26 cellular contexts compared by ENCODE assay signal in genomic region chr20:1305682-1306081, GRCh38. TPM values are rescaled to one million over a fixed set of nuclear protein-coding genes. Genes with fewer than 3 reads are reported as not detected.
DNase-seq lines count a peak whose midpoint lies in the region; ATAC-seq and TF ChIP-seq lines count a peak whose summit lies in the region.
"Had no signal": no experiment of that assay in that cellular context is flagged by ENCODE, and none has a peak within 500 bp of the region (broad histone marks: within the 10 kb centered on the region; RNA-seq: fewer than 3 reads in every experiment).

No MANE protein-coding gene starts in this region.

- no peak for TF ChIP-seq POLR2A in gastroesophageal sphincter (IDR thresholded peaks at IDR 0.05)

- no peak for TF ChIP-seq EP300 in gastroesophageal sphincter (IDR thresholded peaks at IDR 0.05)

- no CpG with 5 or more reads among the region's 23 CpGs for WGBS in gastroesophageal sphincter (ENCODE audit: low coverage in 1 of 2), 2 donors

- H3K4me3 Mint-ChIP-seq in activated naive CD4-positive, alpha-beta T cell treated with anti-CD3 and anti-CD28 coated beads, Interleukin-2, amount 10 ng/mL, durations not matched to agents 7 days and 5 days, result no peak overlapping the region
- no peak overlapping the region for H3K4me3 Mint-ChIP-seq in progenitor cell of endocrine pancreas (ENCODE audit: low read depth)
- H3K4me3 Mint-ChIP-seq in activated CD4-positive, alpha-beta T cell treated with anti-CD3 and anti-CD28 coated beads, Interleukin-2, amount 10 ng/mL, durations not matched to agents 24 days and 14 days, result no peak overlapping the region
- H3K4me3 Mint-ChIP-seq: CD14-positive monocyte; CD8-positive, alpha-beta memory T cell; GM23338; H9; HFFc6 had no signal

- H3K4me1 Mint-ChIP-seq in activated naive CD4-positive, alpha-beta T cell treated with anti-CD3 and anti-CD28 coated beads, Interleukin-2, amount 10 ng/mL, durations not matched to agents 7 days and 5 days, result peaks cover 8% of the 10 kb centered on the region
- H3K4me1 Mint-ChIP-seq in progenitor cell of endocrine pancreas (ENCODE audit: low read depth), result no peaks in the 10 kb centered on the region
- H3K4me1 Mint-ChIP-seq in activated CD4-positive, alpha-beta T cell treated with anti-CD3 and anti-CD28 coated beads, Interleukin-2, amount 10 ng/mL, durations not matched to agents 24 days and 14 days, result peaks cover 8% of the 10 kb centered on the region

- no peaks in the 10 kb centered on the region for H3K27me3 ChIP-seq in dorsolateral prefrontal cortex
- no peaks in the 10 kb centered on the region for H3K27me3 ChIP-seq in osteoblast (ENCODE audit: insufficient read depth, low read length)
- no peaks in the 10 kb centered on the region for H3K27me3 ChIP-seq in upper lobe of right lung
- no peaks in the 10 kb centered on the region for H3K27me3 ChIP-seq in gastroesophageal sphincter
- H3K27me3 ChIP-seq: BE2C had no signal

- peaks cover 6% of the 10 kb centered on the region for H3K36me3 ChIP-seq in osteoblast (ENCODE audit: insufficient read depth, low read length)
- H3K36me3 ChIP-seq in upper lobe of right lung, result no peaks in the 10 kb centered on the region
- H3K36me3 ChIP-seq in gastroesophageal sphincter, result peaks cover 0 to 51% of the 10 kb centered on the region in 2 donors
- H3K36me3 ChIP-seq: BE2C had no signal

- no peak for ATAC-seq in activated naive CD4-positive, alpha-beta T cell treated with anti-CD3 and anti-CD28 coated beads, Interleukin-2, amount 50 U/mL, for 72 hours
- ATAC-seq in upper lobe of right lung (peak; percentile 3), gastroesophageal sphincter (no peak)
- ATAC-seq: GM23338 had no signal

- H3K9me3 ChIP-seq in osteoblast (ENCODE audit: low read depth, low read length) (no peaks in the 10 kb centered on the region), upper lobe of right lung (no peaks in the 10 kb centered on the region), gastroesophageal sphincter (no peaks in the 10 kb centered on the region)
- H3K9me3 ChIP-seq: BE2C had no signal

- H3K4me3 ChIP-seq in dorsolateral prefrontal cortex (no peak overlapping the region), osteoblast (ENCODE audit: insufficient read depth, low read length) (no peak overlapping the region), upper lobe of right lung (no peak overlapping the region), gastroesophageal sphincter (no peak overlapping the region)
- H3K4me3 ChIP-seq: GM23338 had no signal

- peak overlapping the region in 47 of 59 donors; percentile 3 to 86 (median 59) for H3K27ac ChIP-seq in dorsolateral prefrontal cortex
- H3K27ac ChIP-seq in osteoblast (ENCODE audit: low read depth, low read length), result no peak overlapping the region
- no peak overlapping the region for H3K27ac ChIP-seq in upper lobe of right lung
- H3K27ac ChIP-seq in gastroesophageal sphincter, result no peak overlapping the region

- H3K9me3 Mint-ChIP-seq in activated naive CD4-positive, alpha-beta T cell treated with anti-CD3 and anti-CD28 coated beads, Interleukin-2, amount 50 U/mL, for 72 hours, result no peaks in the 10 kb centered on the region
- H3K9me3 Mint-ChIP-seq in activated naive CD4-positive, alpha-beta T cell treated with anti-CD3 and anti-CD28 coated beads, Interleukin-2, amount 10 ng/mL, durations not matched to agents 7 days and 5 days, result no peaks in the 10 kb centered on the region
- H3K9me3 Mint-ChIP-seq in progenitor cell of endocrine pancreas (ENCODE audit: low read depth), result no peaks in the 10 kb centered on the region
- H3K9me3 Mint-ChIP-seq in activated CD4-positive, alpha-beta T cell treated with anti-CD3 and anti-CD28 coated beads, Interleukin-2, amount 10 ng/mL, durations not matched to agents 24 days and 14 days, result no peaks in the 10 kb centered on the region
- H3K9me3 Mint-ChIP-seq: CD14-positive monocyte; CD8-positive, alpha-beta memory T cell; GM23338; H9; HFFc6 had no signal

- H3K79me2 ChIP-seq in osteoblast (ENCODE audit: insufficient read depth, low read length), result no peaks in the 10 kb centered on the region

- DNase-seq in activated naive CD4-positive, alpha-beta T cell treated with anti-CD3 and anti-CD28 coated beads, Interleukin-2, amount 50 U/mL, for 72 hours (ENCODE audit: low spot score in 2 of 2), result no peak
- no peak for DNase-seq in activated naive CD4-positive, alpha-beta T cell treated with anti-CD3 and anti-CD28 coated beads, Interleukin-2, amount 10 ng/mL, durations not matched to agents 7 days and 5 days
- DNase-seq in dorsolateral prefrontal cortex, result peak in 2 of 10 donors; percentile 31 to 38
- DNase-seq in osteoblast (ENCODE audit: insufficient read length, low spot score, missing footprints), result peak; percentile 42
- DNase-seq in upper lobe of right lung, result no peak
- DNase-seq in progenitor cell of endocrine pancreas (ENCODE audit: low spot score, unreplicated experiment), result no peak
- DNase-seq in activated CD4-positive, alpha-beta T cell treated with anti-CD3 and anti-CD28 coated beads, Interleukin-2, amount 10 ng/mL, durations not matched to agents 24 days and 14 days, result no peak
- DNase-seq: 8988T; ACHN; BE2C; CD8-positive, alpha-beta memory T cell; DMS 273 treated with DMSO at 0.1 percent for 48 hours; DMS79 treated with DMSO at 0.1 percent for 48 hours; GF-D8; H9; HFFc6; NCI-H1048; NCI-H1417; NCI-H1694; NCI-H2029 treated with DMSO at 0.1 percent for 48 hours; NCI-H226; NCI-H510A treated with DMSO at 0.1 percent for 48 hours; SIG-M5 had no signal

- no peaks in the 10 kb centered on the region for H3K27me3 Mint-ChIP-seq in activated naive CD4-positive, alpha-beta T cell treated with anti-CD3 and anti-CD28 coated beads, Interleukin-2, amount 10 ng/mL, durations not matched to agents 7 days and 5 days
- H3K27me3 Mint-ChIP-seq in progenitor cell of endocrine pancreas, result no peaks in the 10 kb centered on the region
- no peaks in the 10 kb centered on the region for H3K27me3 Mint-ChIP-seq in activated CD4-positive, alpha-beta T cell treated with anti-CD3 and anti-CD28 coated beads, Interleukin-2, amount 10 ng/mL, durations not matched to agents 24 days and 14 days
- H3K27me3 Mint-ChIP-seq: CD8-positive, alpha-beta memory T cell had no signal

- H3K4me2 ChIP-seq in osteoblast (ENCODE audit: insufficient read depth, low read length), result no peak overlapping the region
- H3K4me2 ChIP-seq: GM23338 had no signal

- no peaks in the 10 kb centered on the region for H4K20me1 ChIP-seq in osteoblast (ENCODE audit: insufficient read depth, low read length)

- peak overlapping the region; percentile 54 to 68 for H3K27ac Mint-ChIP-seq in activated naive CD4-positive, alpha-beta T cell treated with anti-CD3 and anti-CD28 coated beads, Interleukin-2, amount 50 U/mL, for 72 hours
- H3K27ac Mint-ChIP-seq in activated naive CD4-positive, alpha-beta T cell treated with anti-CD3 and anti-CD28 coated beads, Interleukin-2, amount 10 ng/mL, durations not matched to agents 7 days and 5 days, result no peak overlapping the region
- H3K27ac Mint-ChIP-seq in progenitor cell of endocrine pancreas, result no peak overlapping the region
- H3K27ac Mint-ChIP-seq in activated CD4-positive, alpha-beta T cell treated with anti-CD3 and anti-CD28 coated beads, Interleukin-2, amount 10 ng/mL, durations not matched to agents 24 days and 14 days, result no peak overlapping the region
- H3K27ac Mint-ChIP-seq: CD14-positive monocyte; CD8-positive, alpha-beta memory T cell; GM23338; HFFc6 had no signal

- intact Hi-C loops in dorsolateral prefrontal cortex (cut with DNase I) (no loop called here), upper lobe of right lung (cut with DNase I) (no loop called here)
- intact Hi-C loops in activated CD4-positive, alpha-beta T cell treated with anti-CD3 and anti-CD28 coated beads, Interleukin-2, amount 10 ng/mL, durations not matched to agents 24 days and 14 days (cut with micrococcal nuclease), result no loop called here

- CTCF ChIA-PET in activated naive CD4-positive, alpha-beta T cell treated with anti-CD3 and anti-CD28 coated beads, Interleukin-2, amount 10 ng/mL, durations not matched to agents 7 days and 5 days (lab: Charles Lee), result no interaction called here

- no peak overlapping the region for H2AFZ ChIP-seq in osteoblast (ENCODE audit: low read length)
- H2AFZ ChIP-seq: GM23338 had no signal

- H3K36me3 Mint-ChIP-seq in activated naive CD4-positive, alpha-beta T cell treated with anti-CD3 and anti-CD28 coated beads, Interleukin-2, amount 50 U/mL, for 72 hours, result peaks cover 0 to 4% of the 10 kb centered on the region in 2 donors
- peaks cover 10% of the 10 kb centered on the region for H3K36me3 Mint-ChIP-seq in activated naive CD4-positive, alpha-beta T cell treated with anti-CD3 and anti-CD28 coated beads, Interleukin-2, amount 10 ng/mL, durations not matched to agents 7 days and 5 days
- H3K36me3 Mint-ChIP-seq in progenitor cell of endocrine pancreas (ENCODE audit: insufficient read depth), result no peaks in the 10 kb centered on the region
- no peaks in the 10 kb centered on the region for H3K36me3 Mint-ChIP-seq in activated CD4-positive, alpha-beta T cell treated with anti-CD3 and anti-CD28 coated beads, Interleukin-2, amount 10 ng/mL, durations not matched to agents 24 days and 14 days (ENCODE audit: low read depth)
- H3K36me3 Mint-ChIP-seq: CD14-positive monocyte had no signal

- H3K4me1 ChIP-seq in osteoblast (ENCODE audit: insufficient read depth, low read length), result peaks cover 8% of the 10 kb centered on the region
- no peaks in the 10 kb centered on the region for H3K4me1 ChIP-seq in upper lobe of right lung
- no peaks in the 10 kb centered on the region for H3K4me1 ChIP-seq in gastroesophageal sphincter
- H3K4me1 ChIP-seq: BE2C had no signal

- no peak for TF ChIP-seq CTCF in dorsolateral prefrontal cortex (IDR thresholded peaks at IDR 0.05 in 54 of 56, conservative IDR thresholded peaks at IDR 0.05 in 2 of 56; ENCODE audit: low read depth in 1 of 56, partially characterized antibody in 56 of 56)
- TF ChIP-seq CTCF in osteoblast (IDR thresholded peaks at IDR 0.05; ENCODE audit: extremely low read depth, low read depth, low read length), result no peak
- TF ChIP-seq CTCF in upper lobe of right lung (IDR thresholded peaks at IDR 0.05), result no peak
- no peak for TF ChIP-seq CTCF in gastroesophageal sphincter (IDR thresholded peaks at IDR 0.05)
- TF ChIP-seq CTCF in progenitor cell of endocrine pancreas (IDR thresholded peaks at IDR 0.05; ENCODE audit: unreplicated experiment), result no peak

RNA-seq across cellular contexts. Expression of gene SDCBP2, which starts 23.3 kb away (rescaled TPM):
- total RNA-seq in activated naive CD4-positive, alpha-beta T cell treated with anti-CD3 and anti-CD28 coated beads, Interleukin-2, amount 50 U/mL, for 72 hours, result 10 to 100 TPM in 1 of 2 donors, 1 to 10 TPM in 1; 4.9 to 18.5 TPM
- 10 to 100 TPM in 118 of 120 experiments, 1 to 10 TPM in 2; 6.5 to 34.6 (median 21.2) TPM for total RNA-seq in dorsolateral prefrontal cortex
- 2.2 and 3.2 TPM in 2 replicates for total RNA-seq in osteoblast
- 10.9 TPM for total RNA-seq in upper lobe of right lung
- 10 to 100 TPM in 1 of 4 donors, 1 to 10 TPM in 3; 1.6 to 17.5 (median 3.5) TPM for total RNA-seq in gastroesophageal sphincter
- total RNA-seq in progenitor cell of endocrine pancreas, result 2.0 and 2.3 TPM in 2 replicates
- total RNA-seq in activated CD4-positive, alpha-beta T cell treated with anti-CD3 and anti-CD28 coated beads, Interleukin-2, amount 10 ng/mL, durations not matched to agents 24 days and 14 days, result 2.0 and 3.0 TPM in 2 replicates

RNA-seq across cellular contexts. Expression of gene SNPH, which starts 39.6 kb away (rescaled TPM):
- total RNA-seq in activated naive CD4-positive, alpha-beta T cell treated with anti-CD3 and anti-CD28 coated beads, Interleukin-2, amount 50 U/mL, for 72 hours, result 1 to 10 TPM; 3.2 to 4.8 TPM
- total RNA-seq in dorsolateral prefrontal cortex, result 100 to 1,000 TPM in 109 of 120 experiments, 10 to 100 TPM in 11; 41.7 to 197 (median 132) TPM
- total RNA-seq in osteoblast, result 9.4 and 10.0 TPM in 2 replicates
- 4.3 TPM for total RNA-seq in upper lobe of right lung
- total RNA-seq in gastroesophageal sphincter, result 10 to 100 TPM in 3 of 4 donors, 1 to 10 TPM in 1; 9.8 to 31.6 (median 12.5) TPM
- total RNA-seq in progenitor cell of endocrine pancreas, result 2.7 and 3.3 TPM in 2 replicates
- 1.7 and 1.8 TPM in 2 replicates for total RNA-seq in activated CD4-positive, alpha-beta T cell treated with anti-CD3 and anti-CD28 coated beads, Interleukin-2, amount 10 ng/mL, durations not matched to agents 24 days and 14 days

Comparison
In these comparisons a context has a peak if more than half of its experiments do, and no peak if none do; other contexts are left out.
1. H3K27ac Mint-ChIP-seq: peak in activated naive CD4-positive, alpha-beta T cell treated with anti-CD3 and anti-CD28 coated beads, Interleukin-2, amount 50 U/mL, for 72 hours (2 of 2); none in activated naive CD4-positive, alpha-beta T cell treated with anti-CD3 and anti-CD28 coated beads, Interleukin-2, amount 10 ng/mL, durations not matched to agents 7 days and 5 days (single experiment), progenitor cell of endocrine pancreas (single experiment) and activated CD4-positive, alpha-beta T cell treated with anti-CD3 and anti-CD28 coated beads, Interleukin-2, amount 10 ng/mL, durations not matched to agents 24 days and 14 days (single experiment).
2. H3K27ac ChIP-seq: peak in dorsolateral prefrontal cortex (47 of 59); none in osteoblast (single experiment), upper lobe of right lung (single experiment) and gastroesophageal sphincter (0 of 4).